Comparison of ENCODE assay signal across 8 cellular contexts in the genomic region with DNA sequence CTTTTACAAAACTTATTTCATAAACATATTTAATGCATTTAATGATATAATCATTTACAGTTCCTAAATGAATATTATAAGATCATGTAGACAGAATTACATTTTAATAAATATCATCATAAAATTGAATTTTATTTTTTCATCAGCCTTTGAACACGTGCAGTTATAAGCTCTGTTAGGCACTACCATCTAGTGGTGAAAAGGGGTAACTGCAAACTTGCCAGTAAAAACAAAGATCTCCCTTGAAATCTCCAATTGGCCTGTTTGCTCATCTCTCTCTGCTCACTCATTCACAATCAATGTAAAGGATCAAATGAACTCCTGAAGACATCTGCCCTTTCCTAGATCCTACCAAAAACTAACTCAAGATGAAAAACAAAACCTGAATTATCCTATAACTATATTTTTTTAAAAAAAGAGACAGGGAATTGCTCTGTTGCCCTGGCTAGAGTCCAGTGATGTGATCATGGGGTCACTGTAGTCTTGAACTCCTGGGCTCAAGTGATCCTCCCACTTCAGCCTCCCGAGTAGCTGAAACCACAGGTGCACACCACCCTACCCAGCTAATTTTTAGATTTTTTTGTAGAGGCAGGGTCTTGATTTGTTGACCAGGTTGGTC. TPM values are rescaled to one million over a fixed set of nuclear protein-coding genes. Genes with fewer than 3 reads are reported as not detected.
DNase-seq lines count a peak whose midpoint lies in the region; ATAC-seq and FAIRE-seq lines count a peak whose summit lies in the region.

No MANE protein-coding gene starts in this region.

- no peak overlapping the region for H3K4me3 Mint-ChIP-seq in T-cell

- ATAC-seq in T-cell (replicated peaks in 1 of 4) (peak; percentile 71 to 89 (median 78)), HG02763 (IDR thresholded peaks at IDR 0.05; ENCODE audit: unreplicated experiment) (no peak)

- POLR2A ChIA-PET in T-cell (lab: Charles Lee): interaction anchor here (1.0 to 1.1 kb wide), 2 partner anchors 11 to 12 kb away, joined by 3 read pairs; no protein-coding TSS in a partner anchor

- no peaks in the 10 kb centered on the region for H3K27me3 Mint-ChIP-seq in T-cell

- peaks cover 23% of the 10 kb centered on the region for H3K36me3 Mint-ChIP-seq in T-cell

- peaks cover 15 to 27% (median 22%) of the 10 kb centered on the region in 3 donors for H3K4me1 Mint-ChIP-seq in T-cell

- peak; percentile 87 for FAIRE-seq in endometrium (lab: Jason Lieb, UNC)

- DNase-seq in ACHN (peak; percentile 62), G401 (ENCODE audit: low spot score) (peak; percentile 78), NCI-H1105 (lab: John Stamatoyannopoulos, UW) (peak; percentile 26), T-cell (peak in 13 of 34 experiments; percentile 5 to 52 (median 22)), middle frontal gyrus (ENCODE audit: extremely low spot score, low spot score) (peak; percentile 71), occipital lobe (lab: John Stamatoyannopoulos, UW) (no peak)

- CTCF ChIA-PET in T-cell (lab: Charles Lee): interaction anchor here (0.5 to 1.5 kb wide), 12 partner anchors 9 to 302 kb away, joined by 3 to 7 read pairs (median 4); no protein-coding TSS in a partner anchor

- no peaks in the 10 kb centered on the region for H3K9me3 Mint-ChIP-seq in T-cell

- peak overlapping the region; percentile 68 to 92 for H3K27ac Mint-ChIP-seq in T-cell

- in situ Hi-C loops in ACHN (cut with HindIII; ENCODE audit: low pct_ligation_motif_present, low pct_unique_long_range_greater_than_20kb, low sequenced_read_pairs) (no loop called here), G401 (cut with HindIII; ENCODE audit: low sequenced_read_pairs) (no loop called here)

RNA-seq across cellular contexts. Expression of a gene that starts 31.7 kb away (rescaled TPM):
- 30.0 and 31.2 TPM in 2 replicates for total RNA-seq in G401 (2014; rRNA removed; shearing (Covaris generic))
- 100 to 1,000 TPM; 218 to 437 (median 244) TPM for total RNA-seq in T-cell
- 26.7 TPM for total RNA-seq in occipital lobe

RNA-seq across cellular contexts. Expression of a gene that starts 43.9 kb away (rescaled TPM):
- 0.14 and 1.2 TPM in 2 replicates for total RNA-seq in G401 (2014; rRNA removed; shearing (Covaris generic))
- under 1 TPM in 1 of 5 donors, not detected in 4; 0.33 TPM for total RNA-seq in T-cell
- total RNA-seq in occipital lobe: 0.31 TPM
